Comparison of ENCODE assay signal across 20 cellular contexts in the genomic region with DNA sequence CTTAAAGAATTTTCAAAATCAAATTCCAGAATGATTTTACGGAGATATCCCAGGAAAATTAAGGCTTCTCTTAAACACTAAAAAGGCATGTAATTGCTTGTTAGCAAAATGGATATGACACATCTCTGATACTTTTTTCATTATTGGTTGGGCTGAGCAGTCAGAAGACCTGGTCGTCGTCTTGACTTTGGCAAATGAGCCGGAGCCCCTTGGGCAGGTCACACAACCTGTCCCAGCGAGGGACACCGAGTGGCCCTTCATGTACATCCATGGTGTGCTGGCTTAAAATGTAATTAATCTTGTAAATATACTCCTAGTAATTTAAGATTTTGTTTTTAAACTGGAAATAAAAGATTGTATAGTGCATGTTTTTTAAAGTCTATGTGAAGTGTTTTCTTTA. TPM values are rescaled to one million over a fixed set of nuclear protein-coding genes. Genes with fewer than 3 reads are reported as not detected.
DNase-seq lines count a peak whose midpoint lies in the region; ATAC-seq and TF ChIP-seq lines count a peak whose summit lies in the region.
"Had no signal": no experiment of that assay in that cellular context is flagged by ENCODE, and none has a peak within 500 bp of the region (broad histone marks: within the 10 kb centered on the region; RNA-seq: fewer than 3 reads in every experiment).

No MANE protein-coding gene starts in this region.

- H3K27ac ChIP-seq in BLaER1 (0 out of 2 replicates have a peak overlapping the region, but pooled peaks have one; percentile 42), smooth muscle cell (ENCODE audit: low read depth) (peak overlapping the region; percentile 40)
- H3K27ac ChIP-seq: C4-2B had no signal

- H3K27me3 Mint-ChIP-seq in Caco-2 (ENCODE audit: insufficient read depth, unreplicated experiment): no peaks in the 10 kb centered on the region
- no peaks in the 10 kb centered on the region for H3K27me3 Mint-ChIP-seq in dendritic cell treated with granulocyte-macrophage colony-stimulating factor and Interleukin-4, amounts not matched to agents 40 ng/mL and 50 ng/mL, for 4 days
- H3K27me3 Mint-ChIP-seq: CD8-positive, alpha-beta memory T cell had no signal

- DNase-seq in Caco-2 (no peak), smooth muscle cell (lab: John Stamatoyannopoulos, UW; ENCODE audit: unreplicated experiment) (no peak)
- no peak for DNase-seq in activated CD8-positive, alpha-beta memory T cell treated with anti-CD3 and anti-CD28 coated beads for 24 hours
- DNase-seq in stimulated activated CD4-positive, alpha-beta T cell treated with anti-CD3 and anti-CD28 coated beads, Interleukin-2, amount 100 ng/mL, for 24 hours: no peak
- DNase-seq: ACHN; CD8-positive, alpha-beta memory T cell; GDM1; GOT3; HCEC 1CT; IMR-90; NCI-H1694 treated with DMSO at 0.1 percent for 48 hours; NCI-H2081 treated with DMSO at 0.1 percent for 48 hours; NCI-H446 treated with DMSO at 0.1 percent for 48 hours; NCI-H526 treated with DMSO at 0.1 percent for 48 hours; SIG-M5; SK-N-SH had no signal

- TSS peak; percentile 24 for BruUV-seq in Caco-2 (replicated peaks; lab: Mats Ljungman, UMichigan)

- CTCF ChIA-PET in Caco-2 (lab: Charles Lee): interaction anchor here (0.7 kb wide), 1 partner anchor 43 kb away, joined by 3 read pairs; no protein-coding TSS in a partner anchor

- H3K4me1 ChIP-seq in BLaER1 (peaks cover 63% of the 10 kb centered on the region), Caco-2 (no peaks in the 10 kb centered on the region), smooth muscle cell (ENCODE audit: low read depth) (no peaks in the 10 kb centered on the region)

- no peaks in the 10 kb centered on the region for H3K79me2 ChIP-seq in smooth muscle cell (ENCODE audit: low read depth)

- H3K9ac ChIP-seq in BLaER1: no peak overlapping the region
- no peak overlapping the region for H3K9ac ChIP-seq in smooth muscle cell (ENCODE audit: low read depth)
- H3K9ac ChIP-seq: SK-N-SH had no signal

- H3K9me3 ChIP-seq in BLaER1 (no peaks in the 10 kb centered on the region), Caco-2 (no peaks in the 10 kb centered on the region), smooth muscle cell (replicated peaks; ENCODE audit: low read depth) (no peaks in the 10 kb centered on the region)
- H3K9me3 ChIP-seq: SK-N-SH had no signal

- H3K36me3 ChIP-seq in BLaER1 (peaks cover 69% of the 10 kb centered on the region), Caco-2 (ENCODE audit: control insufficient read depth, insufficient read depth, low read length) (peaks cover 2% of the 10 kb centered on the region; the same call in 1 of the 2 replicates), smooth muscle cell (ENCODE audit: low read depth) (peaks cover 18% of the 10 kb centered on the region)

- H3K9me3 Mint-ChIP-seq in Caco-2 (ENCODE audit: unreplicated experiment): no peaks in the 10 kb centered on the region
- no peaks in the 10 kb centered on the region for H3K9me3 Mint-ChIP-seq in dendritic cell treated with granulocyte-macrophage colony-stimulating factor and Interleukin-4, amounts not matched to agents 40 ng/mL and 50 ng/mL, for 4 days
- H3K9me3 Mint-ChIP-seq: CD8-positive, alpha-beta memory T cell had no signal

- no peaks in the 10 kb centered on the region for H3K27me3 ChIP-seq in BLaER1
- no peaks in the 10 kb centered on the region for H3K27me3 ChIP-seq in Caco-2 (replicated peaks; ENCODE audit: control insufficient read depth, insufficient read depth, low read length)
- H3K27me3 ChIP-seq in smooth muscle cell (ENCODE audit: low read depth): no peaks in the 10 kb centered on the region

- H3K4me3 ChIP-seq in BLaER1 (no peak overlapping the region), Caco-2 (ENCODE audit: low read depth, low read length) (no peak overlapping the region), smooth muscle cell (no peak overlapping the region)

- H3F3A ChIP-seq in smooth muscle cell (ENCODE audit: low read depth): peaks cover 43% of the 10 kb centered on the region

- WGBS in smooth muscle cell (ENCODE audit: low lambda C conversion rate): 82% methylated on average over 6 of the region's 6 CpGs

- no peak overlapping the region for H2AFZ ChIP-seq in smooth muscle cell (ENCODE audit: low read depth)

- H3K4me3 Mint-ChIP-seq in Caco-2 (ENCODE audit: unreplicated experiment): no peak overlapping the region
- H3K4me3 Mint-ChIP-seq in dendritic cell treated with granulocyte-macrophage colony-stimulating factor and Interleukin-4, amounts not matched to agents 40 ng/mL and 50 ng/mL, for 4 days: no peak overlapping the region
- H3K4me3 Mint-ChIP-seq: CD8-positive, alpha-beta memory T cell had no signal

- TF ChIP-seq CTCF in Caco-2 (IDR thresholded peaks at IDR 0.05; ENCODE audit: insufficient read depth in 1 of 2, low read depth in 1 of 2, low read length in 1 of 2, severe bottlenecking in 1 of 2, unreplicated experiment in 1 of 2): no peak
- no peak for TF ChIP-seq CTCF in smooth muscle cell (IDR thresholded peaks at IDR 0.05; ENCODE audit: borderline replicate concordance, insufficient read depth, poor library complexity, severe bottlenecking)

- intact Hi-C loops in Caco-2 (cut with micrococcal nuclease; ENCODE audit: unreplicated experiment): no loop called here
- intact Hi-C loops in dendritic cell treated with granulocyte-macrophage colony-stimulating factor and Interleukin-4, amounts not matched to agents 40 ng/mL and 50 ng/mL, for 4 days (cut with micrococcal nuclease): no loop called here

- H3K4me2 ChIP-seq in BLaER1 (peak overlapping the region; percentile 53), smooth muscle cell (no peak overlapping the region)
- H3K4me2 ChIP-seq: SK-N-SH had no signal

- H4K20me1 ChIP-seq in BLaER1 (no peaks in the 10 kb centered on the region; the same call in none of the 2 replicates), smooth muscle cell (ENCODE audit: low read depth) (peaks cover 22% of the 10 kb centered on the region)

- peaks cover 61% of the 10 kb centered on the region for H3K36me3 Mint-ChIP-seq in Caco-2 (ENCODE audit: insufficient read depth, unreplicated experiment)
- peaks cover 70% of the 10 kb centered on the region for H3K36me3 Mint-ChIP-seq in dendritic cell treated with granulocyte-macrophage colony-stimulating factor and Interleukin-4, amounts not matched to agents 40 ng/mL and 50 ng/mL, for 4 days (ENCODE audit: low read depth)

- POLR2A ChIA-PET in Caco-2 (lab: Charles Lee): no interaction called here

- H3K4me1 Mint-ChIP-seq in Caco-2 (ENCODE audit: low read depth, unreplicated experiment): peaks cover 6% of the 10 kb centered on the region
- peaks cover 60% of the 10 kb centered on the region for H3K4me1 Mint-ChIP-seq in dendritic cell treated with granulocyte-macrophage colony-stimulating factor and Interleukin-4, amounts not matched to agents 40 ng/mL and 50 ng/mL, for 4 days (ENCODE audit: low read depth)

- no peak for ATAC-seq in HG03442 (IDR thresholded peaks at IDR 0.05; ENCODE audit: unreplicated experiment)

- H3K27ac Mint-ChIP-seq in Caco-2 (ENCODE audit: unreplicated experiment): no peak overlapping the region
- peak overlapping the region; percentile 39 for H3K27ac Mint-ChIP-seq in dendritic cell treated with granulocyte-macrophage colony-stimulating factor and Interleukin-4, amounts not matched to agents 40 ng/mL and 50 ng/mL, for 4 days
- H3K27ac Mint-ChIP-seq: CD8-positive, alpha-beta memory T cell had no signal

RNA-seq across cellular contexts. Expression of gene IFNGR2, which starts 33.9 kb away (rescaled TPM):
- 47.0 and 56.9 TPM in 2 replicates for total RNA-seq in Caco-2 (2022)
- total RNA-seq in smooth muscle cell: 117 and 134 TPM in 2 replicates
- polyA plus RNA-seq in smooth muscle cell: 127 and 132 TPM in 2 replicates

RNA-seq across cellular contexts. Expression of gene TMEM50B, which starts 42.6 kb away (rescaled TPM):
- 21.0 and 25.9 TPM in 2 replicates for total RNA-seq in Caco-2 (2022)
- 31.4 and 51.0 TPM in 2 replicates for total RNA-seq in smooth muscle cell
- 29.9 and 42.9 TPM in 2 replicates for polyA plus RNA-seq in smooth muscle cell

RNA-seq across cellular contexts. Expression of gene DNAJC28, which starts 54.4 kb away (rescaled TPM):
- total RNA-seq in Caco-2 (2022) (2.5 and 2.7 TPM in 2 replicates), smooth muscle cell (0.85 and 3.7 TPM in 2 replicates)
- polyA plus RNA-seq in smooth muscle cell: 0.69 and 1.3 TPM in 2 replicates
